In the genomic region with DNA sequence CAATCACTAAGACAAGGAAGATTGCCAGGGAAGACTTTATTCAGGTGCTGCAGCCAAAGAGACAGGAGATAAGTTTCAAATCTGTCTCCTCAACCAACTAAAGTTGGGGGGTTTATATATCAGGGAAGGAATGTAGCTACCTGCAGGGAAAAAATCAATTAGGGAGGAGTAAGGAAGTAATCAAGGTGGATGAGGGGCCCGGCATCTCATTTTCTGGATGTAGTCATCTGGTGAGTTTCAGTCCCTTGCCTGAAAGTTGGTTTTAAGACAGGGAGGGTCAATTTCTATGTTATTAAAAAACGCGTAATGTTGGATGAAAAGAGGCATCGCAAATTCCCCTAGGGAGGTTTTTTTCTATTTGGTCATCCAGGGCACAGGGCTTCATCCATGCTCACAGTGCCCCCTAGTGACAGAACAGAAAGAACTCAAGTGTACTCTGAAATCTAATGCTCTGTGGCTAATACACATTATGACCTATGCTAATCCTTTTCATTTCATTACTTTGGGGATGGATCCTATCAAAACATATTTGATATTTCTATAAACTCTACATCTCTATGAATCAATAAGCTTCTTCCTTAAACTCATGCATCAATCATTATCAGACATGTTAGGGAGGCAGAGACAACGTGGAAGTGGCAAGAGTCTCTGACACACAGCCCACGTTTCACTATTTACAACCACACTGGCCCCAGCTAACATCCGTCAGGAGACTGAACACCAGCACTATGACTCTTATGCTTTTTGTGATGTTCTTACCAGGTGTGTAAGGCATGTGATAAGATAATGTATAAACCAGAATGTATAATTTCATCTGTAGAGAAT, we compare ENCODE assay signal across 8 cellular contexts.
DNase-seq lines count a peak whose midpoint lies in the region; ATAC-seq, FAIRE-seq and TF ChIP-seq lines count a peak whose summit lies in the region.

No MANE protein-coding gene starts in this region.

- H3K4me1 Mint-ChIP-seq in GM23338 (peaks cover 5% of the 10 kb centered on the region; the same call in 2 of the 3 replicates), neural crest cell (peaks cover 10% of the 10 kb centered on the region)

- TF ChIP-seq POLR2A in A549 (IDR thresholded peaks at IDR 0.05; ENCODE audit: low read length) (no peak), endothelial cell of umbilical vein (IDR thresholded peaks at IDR 0.05; ENCODE audit: low read depth, low read length) (no peak), sigmoid colon (IDR thresholded peaks at IDR 0.05) (no peak)

- H3K79me2 ChIP-seq in GM23338 (replicated peaks; ENCODE audit: insufficient read depth) (no peaks in the 10 kb centered on the region), PC-3 (ENCODE audit: low read length) (no peaks in the 10 kb centered on the region), endothelial cell of umbilical vein (ENCODE audit: control insufficient read depth, insufficient read depth, low read length) (no peaks in the 10 kb centered on the region)

- no peaks in the 10 kb centered on the region for H3K9me1 ChIP-seq in endothelial cell of umbilical vein (replicated peaks; ENCODE audit: control insufficient read depth, extremely low read depth, insufficient read depth, low read length)

- DNase-seq in A549 (ENCODE audit: low read depth in 1 of 2, low spot score in 1 of 2) (peak; percentile 6 to 46), GF-D8 (lab: John Stamatoyannopoulos, UW) (peak; percentile 2), GM23338 (ENCODE audit: low spot score) (peak; percentile 88), HuH-7 (ENCODE audit: low spot score) (peak; percentile 3), PC-3 (peak; percentile 53), endothelial cell of umbilical vein (ENCODE audit: low read depth, low spot score) (no peak), neural crest cell (ENCODE audit: low read depth, low spot score) (peak; percentile 44), sigmoid colon (no peak)

- no peaks in the 10 kb centered on the region for H3K9me2 ChIP-seq in GM23338 (ENCODE audit: insufficient read depth)
- no peaks in the 10 kb centered on the region for H3K9me2 ChIP-seq in PC-3 (replicated peaks; ENCODE audit: low read length)

- TF ChIP-seq CTCF in A549 (IDR thresholded peaks at IDR 0.05) (peak; percentile 31; the same call in 2 of the 3 replicates), GM23338 (conservative IDR thresholded peaks at IDR 0.05; ENCODE audit: low read depth in 2 of 2) (peak; percentile 82 to 85), PC-3 (conservative IDR thresholded peaks at IDR 0.05; ENCODE audit: low read depth, low read length) (peak; percentile 71), endothelial cell of umbilical vein (IDR thresholded peaks at IDR 0.05; ENCODE audit: extremely low read depth in 1 of 2, insufficient read depth in 1 of 2, low read depth in 1 of 2, low read length in 2 of 2) (peak; percentile 32 to 38), neural crest cell (conservative IDR thresholded peaks at IDR 0.05) (peak; percentile 88), sigmoid colon (IDR thresholded peaks at IDR 0.05) (peak in 1 of 4 experiments; percentile 48)

- peak; percentile 70 to 86; a peak in 4 of 6 replicates for ATAC-seq in A549
- ATAC-seq in GM23338: peak; percentile 93
- peak; percentile 54; the same call in 1 of the 2 replicates for ATAC-seq in PC-3

- H3K9ac ChIP-seq in PC-3 (ENCODE audit: low read length) (no peak overlapping the region), endothelial cell of umbilical vein (replicated peaks; ENCODE audit: extremely low read depth, insufficient read depth, low read length) (no peak overlapping the region)

- intact Hi-C loops in PC-3 (cut with micrococcal nuclease) (loop anchor here (2.0 to 10.0 kb wide), 2 partner anchors 281 to 859 kb away; no protein-coding TSS in a partner anchor), endothelial cell of umbilical vein (cut with micrococcal nuclease) (no loop called here), sigmoid colon (cut with DNase I) (loop anchor here (2.0 kb wide), 1 partner anchor 217 kb away; no protein-coding TSS in a partner anchor)

- H3K36me3 Mint-ChIP-seq in GM23338 (ENCODE audit: low read depth) (no peaks in the 10 kb centered on the region), neural crest cell (ENCODE audit: low read depth) (no peaks in the 10 kb centered on the region)

- peak in 1 of 2 experiments; percentile 35; a peak in 2 of 5 replicates for TF ChIP-seq RAD21 in A549 (conservative IDR thresholded peaks at IDR 0.05 in 1 of 2, IDR thresholded peaks at IDR 0.05 in 1 of 2)

- no peaks in the 10 kb centered on the region for H3K27me3 Mint-ChIP-seq in GM23338 (ENCODE audit: insufficient read depth, low read depth, poor library complexity)
- no peaks in the 10 kb centered on the region for H3K27me3 Mint-ChIP-seq in neural crest cell (ENCODE audit: low read depth)

- CTCF ChIA-PET in A549 (lab: Yijun Ruan, JAX): interaction anchor here (1.0 to 2.9 kb wide), 3 partner anchors 14 to 208 kb away, joined by 3 to 10 read pairs (median 3); no protein-coding TSS in a partner anchor
- CTCF ChIA-PET in PC-3 (lab: Charles Lee): no interaction called here
- CTCF ChIA-PET in endothelial cell of umbilical vein (lab: Charles Lee): no interaction called here

- TF ChIP-seq EP300 in A549 (IDR thresholded peaks at IDR 0.05): no peak
- no peak for TF ChIP-seq EP300 in sigmoid colon (IDR thresholded peaks at IDR 0.05)

- WGBS in A549 (ENCODE audit: missing lambda C conversion rate): 19% methylated on average over 7 of the region's 7 CpGs
- 15 to 30% methylated on average over 7 of the region's 7 CpGs for WGBS in sigmoid colon, 2 donors

- H3K27me3 ChIP-seq in GM23338 (ENCODE audit: insufficient read depth) (no peaks in the 10 kb centered on the region), PC-3 (ENCODE audit: low read length) (no peaks in the 10 kb centered on the region), endothelial cell of umbilical vein (ENCODE audit: control insufficient read depth in 2 of 2, insufficient read depth in 2 of 2, low read length in 2 of 2) (no peaks in the 10 kb centered on the region), sigmoid colon (no peaks in the 10 kb centered on the region)

- FAIRE-seq in A549 (lab: Jason Lieb, UNC): no peak
- FAIRE-seq in endothelial cell of umbilical vein (lab: Jason Lieb, UNC): no peak

- no peaks in the 10 kb centered on the region for H3K36me3 ChIP-seq in GM23338 (ENCODE audit: insufficient read depth)
- H3K36me3 ChIP-seq in PC-3 (ENCODE audit: low read depth, low read length): no peaks in the 10 kb centered on the region
- no peaks in the 10 kb centered on the region for H3K36me3 ChIP-seq in endothelial cell of umbilical vein (ENCODE audit: control insufficient read depth in 2 of 2, extremely low read depth in 1 of 2, insufficient read depth in 2 of 2, low read length in 2 of 2)
- H3K36me3 ChIP-seq in sigmoid colon: no peaks in the 10 kb centered on the region

- H3K4me3 Mint-ChIP-seq in GM23338 (peak overlapping the region; percentile 46; the same call in 1 of the 3 replicates), neural crest cell (no peak overlapping the region)

- H3K9me3 Mint-ChIP-seq in GM23338: no peaks in the 10 kb centered on the region
- H3K9me3 Mint-ChIP-seq in neural crest cell: no peaks in the 10 kb centered on the region

- H3K9me3 ChIP-seq in A549: no peaks in the 10 kb centered on the region
- H3K9me3 ChIP-seq in PC-3 (ENCODE audit: low read length): no peaks in the 10 kb centered on the region
- no peaks in the 10 kb centered on the region for H3K9me3 ChIP-seq in endothelial cell of umbilical vein (replicated peaks; ENCODE audit: control insufficient read depth, insufficient read depth, low read length)
- no peaks in the 10 kb centered on the region for H3K9me3 ChIP-seq in sigmoid colon

- H3K4me1 ChIP-seq in A549 (no peaks in the 10 kb centered on the region), GM23338 (ENCODE audit: insufficient read depth) (peaks cover 5% of the 10 kb centered on the region), PC-3 (ENCODE audit: insufficient read depth, low read length) (no peaks in the 10 kb centered on the region), endothelial cell of umbilical vein (ENCODE audit: control insufficient read depth, extremely low read depth, insufficient read depth, low read length) (no peaks in the 10 kb centered on the region), sigmoid colon (peaks cover 0 to 3% (median 0%) of the 10 kb centered on the region in 4 donors)

- H2AFZ ChIP-seq in GM23338: peak overlapping the region; percentile 16; the same call in 1 of the 2 replicates
- H2AFZ ChIP-seq in PC-3 (ENCODE audit: low read length): no peak overlapping the region
- no peak overlapping the region for H2AFZ ChIP-seq in endothelial cell of umbilical vein (ENCODE audit: low read depth, low read length)

- H4K20me1 ChIP-seq in GM23338 (replicated peaks; ENCODE audit: insufficient read depth) (no peaks in the 10 kb centered on the region), PC-3 (ENCODE audit: low read length) (no peaks in the 10 kb centered on the region), endothelial cell of umbilical vein (replicated peaks; ENCODE audit: control insufficient read depth, extremely low read depth, insufficient read depth, low read length) (no peaks in the 10 kb centered on the region)

- no peak overlapping the region for H3K27ac Mint-ChIP-seq in GM23338
- no peak overlapping the region for H3K27ac Mint-ChIP-seq in neural crest cell (ENCODE audit: unreplicated experiment)

- H3K4me2 ChIP-seq in A549: no peak overlapping the region; the same call in 2 of the 3 replicates
- no peak overlapping the region for H3K4me2 ChIP-seq in GM23338
- H3K4me2 ChIP-seq in PC-3 (ENCODE audit: low read length): peak overlapping the region; percentile 33; the same call in 1 of the 2 replicates
- no peak overlapping the region for H3K4me2 ChIP-seq in endothelial cell of umbilical vein (ENCODE audit: insufficient read depth, low read length)

- BruUV-seq in PC-3 (replicated peaks; lab: Mats Ljungman, UMichigan) (no TSS peak), endothelial cell of umbilical vein (replicated peaks; lab: Mats Ljungman, UMichigan) (no TSS peak)

- no peak overlapping the region for H3K4me3 ChIP-seq in A549
- no peak overlapping the region for H3K4me3 ChIP-seq in GM23338
- H3K4me3 ChIP-seq in PC-3 (ENCODE audit: low read length): no peak overlapping the region
- no peak overlapping the region for H3K4me3 ChIP-seq in endothelial cell of umbilical vein (replicated peaks in 1 of 3; ENCODE audit: insufficient read depth in 1 of 3, low read depth in 1 of 3, low read length in 3 of 3)
- no peak overlapping the region for H3K4me3 ChIP-seq in sigmoid colon

- H3K27ac ChIP-seq in A549 (no peak overlapping the region), GM23338 (ENCODE audit: low read depth) (no peak overlapping the region), PC-3 (ENCODE audit: low read length) (no peak overlapping the region), endothelial cell of umbilical vein (ENCODE audit: insufficient read depth, low read depth, low read length) (no peak overlapping the region), sigmoid colon (no peak overlapping the region)

- POLR2A ChIA-PET in A549 (lab: Yijun Ruan, JAX) (no interaction called here), PC-3 (lab: Charles Lee; ENCODE audit: unreplicated experiment) (no interaction called here), endothelial cell of umbilical vein (lab: Charles Lee) (no interaction called here)

- dilution Hi-C loops in endothelial cell of umbilical vein (cut with MboI; ENCODE audit: extremely low pct_ligation_motif_present, low sequenced_read_pairs): no loop called here

- H3F3A ChIP-seq in GM23338 (replicated peaks; ENCODE audit: low read depth): no peaks in the 10 kb centered on the region
- H3F3A ChIP-seq in PC-3 (ENCODE audit: low read length, unreplicated experiment): no peaks in the 10 kb centered on the region

Comparison
In these comparisons a context has a peak if more than half of its experiments do, and no peak if none do; other contexts are left out.
1. DNase-seq: peak in A549 (2 of 2), GF-D8 (single experiment), GM23338 (single experiment), HuH-7 (single experiment), PC-3 (single experiment) and neural crest cell (single experiment); none in endothelial cell of umbilical vein (single experiment) and sigmoid colon (single experiment).
2. Peak in every context shown above with its lines, with median percentiles within 50 percentile points of each other: ATAC-seq.